In genomic region chr22:31532060-31532459, GRCh38 we compare ENCODE assay signal across 1 cellular context.
TF ChIP-seq lines count a peak whose summit lies in the region.

No MANE protein-coding gene starts in this region.

TF ChIP-seq in endothelial cell of umbilical vein, 7 proteins besides CTCF, POLR2A, EP300 and RAD21 (continued from another document):
- no peak for TF ChIP-seq POLR2AphosphoS5 (IDR thresholded peaks at IDR 0.05; ENCODE audit: insufficient read depth, low read depth, low read length)
- TF ChIP-seq MYC (IDR thresholded peaks at IDR 0.05; ENCODE audit: low read depth, low read length) = no peak
- no peak for TF ChIP-seq EZH2 (IDR thresholded peaks at IDR 0.05; ENCODE audit: borderline replicate concordance, low read depth, low read length, severe bottlenecking)
- no peak for TF ChIP-seq JUN (IDR thresholded peaks at IDR 0.05; ENCODE audit: borderline replicate concordance, insufficient read depth, insufficient read length, low read depth)
